1 cellular context compared by ENCODE assay signal in genomic region chr2:24993797-24994196, GRCh38.
A peak's percentile ranks its signal among the peaks of the same experiment; 100 is the strongest.
TF ChIP-seq lines count a peak whose summit lies in the region.

No MANE protein-coding gene starts in this region.

TF ChIP-seq in SK-N-SH, 30 proteins besides CTCF, POLR2A, EP300 and RAD21 (continued from another document):
- TF ChIP-seq RCOR1 (IDR thresholded peaks at IDR 0.05; ENCODE audit: low read length) (no peak), TAF1 (IDR thresholded peaks at IDR 0.05; ENCODE audit: borderline replicate concordance, low read depth, low read length) (no peak), RFX5 (IDR thresholded peaks at IDR 0.05; ENCODE audit: low read length) (no peak), SMC3 (IDR thresholded peaks at IDR 0.05; ENCODE audit: low read depth, low read length) (no peak), GABPA (IDR thresholded peaks at IDR 0.05; ENCODE audit: low read depth) (no peak), GATA2 (CRISPR knock-in tag; IDR thresholded peaks at IDR 0.05) (no peak), RXRA (IDR thresholded peaks at IDR 0.05; ENCODE audit: borderline replicate concordance, low read depth) (no peak), MXI1 (IDR thresholded peaks at IDR 0.05; ENCODE audit: low read depth, low read length) (no peak), MEF2A (IDR thresholded peaks at IDR 0.05; ENCODE audit: borderline replicate concordance, low read depth) (peak; percentile 67; the same call in 1 of the 2 replicates), SIN3A (IDR thresholded peaks at IDR 0.05; ENCODE audit: borderline replicate concordance, low read depth, low read length) (no peak)
- TF ChIP-seq, protein P1, sequence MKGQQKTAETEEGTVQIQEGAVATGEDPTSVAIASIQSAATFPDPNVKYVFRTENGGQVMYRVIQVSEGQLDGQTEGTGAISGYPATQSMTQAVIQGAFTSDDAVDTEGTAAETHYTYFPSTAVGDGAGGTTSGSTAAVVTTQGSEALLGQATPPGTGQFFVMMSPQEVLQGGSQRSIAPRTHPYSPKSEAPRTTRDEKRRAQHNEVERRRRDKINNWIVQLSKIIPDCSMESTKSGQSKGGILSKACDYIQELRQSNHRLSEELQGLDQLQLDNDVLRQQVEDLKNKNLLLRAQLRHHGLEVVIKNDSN (IDR thresholded peaks at IDR 0.05; ENCODE audit: borderline replicate concordance, low read depth): no peak
- TF ChIP-seq, protein P2, sequence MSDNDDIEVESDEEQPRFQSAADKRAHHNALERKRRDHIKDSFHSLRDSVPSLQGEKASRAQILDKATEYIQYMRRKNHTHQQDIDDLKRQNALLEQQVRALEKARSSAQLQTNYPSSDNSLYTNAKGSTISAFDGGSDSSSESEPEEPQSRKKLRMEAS (IDR thresholded peaks at IDR 0.05; ENCODE audit: low read depth): no peak
